In genomic region chr5:180860273-180860886, GRCh38 we compare ENCODE assay signal across 8 cellular contexts. TPM values are rescaled to one million over a fixed set of nuclear protein-coding genes. Genes with fewer than 3 reads are reported as not detected.
A peak's percentile ranks its signal among the peaks of the same experiment; 100 is the strongest.
DNase-seq lines count a peak whose midpoint lies in the region; ATAC-seq and TF ChIP-seq lines count a peak whose summit lies in the region.

No MANE protein-coding gene starts in this region.

- H3K4me3 ChIP-seq in Panc1 (ENCODE audit: low read depth in 2 of 2, low read length in 2 of 2): peak overlapping the region; percentile 74 to 80
- peak overlapping the region; percentile 72 to 99 (median 75) for H3K4me3 ChIP-seq in adrenal gland
- H3K4me3 ChIP-seq in iPS-18c (ENCODE audit: insufficient read depth, low read depth, low read length): peak overlapping the region; percentile 97

- intact Hi-C loops in Panc1 (cut with micrococcal nuclease; ENCODE audit: unreplicated experiment): no loop called here
- intact Hi-C loops in adrenal gland (cut with DNase I): loop anchor here (5.0 to 10.0 kb wide), 2 partner anchors 73 to 76 kb away; no protein-coding TSS in a partner anchor

- ATAC-seq in GM19468 (IDR thresholded peaks at IDR 0.05; ENCODE audit: extremely low read depth, unreplicated experiment): peak; percentile 6
- ATAC-seq in HG03565 (IDR thresholded peaks at IDR 0.05; ENCODE audit: unreplicated experiment): peak; percentile 21
- peak; percentile 67 for ATAC-seq in Panc1

- DNase-seq in EH (ENCODE audit: low read depth) (peak; percentile 20), Panc1 (ENCODE audit: low read depth, low spot score) (no peak), adrenal gland (peak in 3 of 7 donors; percentile 3 to 23 (median 21)), superior temporal gyrus (ENCODE audit: extremely low spot score) (no peak)
- peak; percentile 29 for DNase-seq in stimulated activated CD4-positive, alpha-beta T cell treated with anti-CD3 and anti-CD28 coated beads, Interleukin-12 subunit alpha, Interleukin-12 subunit beta, amount 100 ng/mL, for 4 hours

- in situ Hi-C loops in Panc1 (cut with HindIII; ENCODE audit: low pct_unique_long_range_greater_than_20kb, low sequenced_read_pairs): no loop called here

- TF ChIP-seq CTCF in Panc1 (IDR thresholded peaks at IDR 0.05): peak; percentile 57
- TF ChIP-seq CTCF in adrenal gland (IDR thresholded peaks at IDR 0.05): no peak

- POLR2A ChIA-PET in Panc1 (lab: Charles Lee): interaction anchor here (0.6 kb wide), 2 partner anchors 13 to 52 kb away, joined by 3 to 6 read pairs; no protein-coding TSS in a partner anchor

- peak overlapping the region; percentile 93 for H3K27ac ChIP-seq in Panc1 (ENCODE audit: low read length)
- H3K27ac ChIP-seq in adrenal gland: peak overlapping the region; percentile 46 to 90 (median 82)

- H3K36me3 ChIP-seq in Panc1 (ENCODE audit: control insufficient read depth, insufficient read depth, low read length): no peaks in the 10 kb centered on the region; the same call in 1 of the 2 replicates
- peaks cover 0 to 4% of the 10 kb centered on the region in 2 donors for H3K36me3 ChIP-seq in adrenal gland (replicated peaks in 1 of 2)

- peaks cover 2% of the 10 kb centered on the region; the same call in 1 of the 2 replicates for H3K9me3 ChIP-seq in Panc1 (ENCODE audit: control insufficient read depth, insufficient read depth, low read depth, low read length)
- no peaks in the 10 kb centered on the region for H3K9me3 ChIP-seq in adrenal gland (replicated peaks in 1 of 3)
- H3K9me3 ChIP-seq in iPS-18c (ENCODE audit: control insufficient read depth, insufficient read depth, low read length): no peaks in the 10 kb centered on the region

- TF ChIP-seq POLR2A in adrenal gland (IDR thresholded peaks at IDR 0.05): no peak

- WGBS in adrenal gland, 4 donors: 1 to 2% (median 1%) methylated on average over 14 to 18 of the region's 18 CpGs

- BruUV-seq in Panc1 (replicated peaks; lab: Mats Ljungman, UMichigan): TSS peak; percentile 67

- CTCF ChIA-PET in Panc1 (lab: Charles Lee): interaction anchor here (0.6 to 0.7 kb wide), 2 partner anchors 50 to 325 kb away, joined by 4 to 6 read pairs; no protein-coding TSS in a partner anchor

- H3K27me3 ChIP-seq in Panc1 (ENCODE audit: control insufficient read depth, insufficient read depth, low read length) (no peaks in the 10 kb centered on the region), adrenal gland (no peaks in the 10 kb centered on the region)

- peaks cover 7% of the 10 kb centered on the region; the same call in 1 of the 2 replicates for H3K4me1 ChIP-seq in Panc1 (ENCODE audit: control insufficient read depth, insufficient read depth, low read length)
- H3K4me1 ChIP-seq in adrenal gland (replicated peaks in 1 of 2): peaks cover 0 to 8% of the 10 kb centered on the region in 2 donors

RNA-seq across cellular contexts. Expression of gene ZFP62, which starts 0.7 kb away (rescaled TPM):
- total RNA-seq in Panc1 (2021; ENCODE audit: unreplicated experiment): 17.8 TPM
- 9.0 TPM for polyA plus RNA-seq in Panc1 (2012; ENCODE audit: insufficient read length)
- 10 to 100 TPM in 7 of 8 donors, 1 to 10 TPM in 1; 8.5 to 23.6 (median 14.8) TPM for total RNA-seq in adrenal gland
- polyA plus RNA-seq in adrenal gland: 10 to 100 TPM; 17.5 to 39.7 (median 25.1) TPM

RNA-seq across cellular contexts. Expression of gene BTNL8, which starts 38.6 kb away (rescaled TPM):
- total RNA-seq in Panc1 (2021; ENCODE audit: unreplicated experiment) (not detected), adrenal gland (1 to 10 TPM in 1 of 8 donors, under 1 TPM in 3, not detected in 4; 0.50 to 1.9 (median 0.88) TPM)
- polyA plus RNA-seq in Panc1 (2012; ENCODE audit: insufficient read length): not detected
- under 1 TPM; 0.07 to 0.32 (median 0.15) TPM for polyA plus RNA-seq in adrenal gland

RNA-seq across cellular contexts. Expression of gene MGAT1, which starts 57.8 kb away (rescaled TPM):
- 113 TPM for total RNA-seq in Panc1 (2021; ENCODE audit: unreplicated experiment)
- 116 TPM for polyA plus RNA-seq in Panc1 (2012; ENCODE audit: insufficient read length)
- total RNA-seq in adrenal gland: 100 to 1,000 TPM; 117 to 224 (median 152) TPM
- polyA plus RNA-seq in adrenal gland: 100 to 1,000 TPM in 1 of 3 donors, 10 to 100 TPM in 2; 46.8 to 144 (median 62.7) TPM

Comparison
In these comparisons a context has a peak if more than half of its experiments do, and no peak if none do; other contexts are left out.
1. DNase-seq: peak in EH (single experiment) and stimulated activated CD4-positive, alpha-beta T cell treated with anti-CD3 and anti-CD28 coated beads, Interleukin-12 subunit alpha, Interleukin-12 subunit beta, amount 100 ng/mL, for 4 hours (single experiment); none in Panc1 (single experiment) and superior temporal gyrus (single experiment).
2. ATAC-seq: peak in every context shown above with its lines; median percentile 67 in Panc1; 21 in HG03565; 6 in GM19468.
3. Peak in every context shown above with its lines, with median percentiles within 50 percentile points of each other: H3K4me3 ChIP-seq.